In genomic region chr10:78774999-78775711, GRCh38 we compare ENCODE assay signal across 12 cellular contexts.
DNase-seq lines count a peak whose midpoint lies in the region; ATAC-seq and TF ChIP-seq lines count a peak whose summit lies in the region.
"Had no signal": no experiment of that assay in that cellular context is flagged by ENCODE, and none has a peak within 500 bp of the region (broad histone marks: within the 10 kb centered on the region; RNA-seq: fewer than 3 reads in every experiment).

No MANE protein-coding gene starts in this region.

- no peaks in the 10 kb centered on the region for H3K27me3 ChIP-seq in parathyroid adenoma (ENCODE audit: control insufficient read depth, insufficient read depth, low read length)

- no peaks in the 10 kb centered on the region for H3K4me1 Mint-ChIP-seq in effector memory CD8-positive, alpha-beta T cell (ENCODE audit: low read depth in 2 of 2)
- H3K4me1 Mint-ChIP-seq: stimulated activated effector memory CD8-positive, alpha-beta T cell treated with anti-CD3 and anti-CD28 coated beads, Interleukin-12 subunit alpha, Interleukin-12 subunit beta, amount 100 ng/mL, for 72 hours had no signal

- H3K36me3 ChIP-seq in parathyroid adenoma (ENCODE audit: control insufficient read depth, insufficient read depth, low read length) = no peaks in the 10 kb centered on the region

- peak overlapping the region; percentile 42 for H2AFZ ChIP-seq in parathyroid adenoma

- no peak for ATAC-seq in effector memory CD8-positive, alpha-beta T cell (replicated peaks)
- ATAC-seq in SK-N-SH treated with all-trans-retinoic acid at 6 μM for 48 hours (no peak), GM18870 (IDR thresholded peaks at IDR 0.05; ENCODE audit: unreplicated experiment) (no peak)
- ATAC-seq: esophagus mucosa; stimulated activated effector memory CD8-positive, alpha-beta T cell treated with anti-CD3 and anti-CD28 coated beads, Interleukin-12 subunit alpha, Interleukin-12 subunit beta, amount 100 ng/mL, for 72 hours had no signal

- DNase-seq in DMS153 (lab: John Stamatoyannopoulos, UW) (peak; percentile 87), NCI-H345 treated with DMSO at 0.1 percent for 48 hours (lab: John Stamatoyannopoulos, UW; ENCODE audit: unreplicated experiment) (peak; percentile 86), fibroblast of peridontal ligament (ENCODE audit: extremely low read depth) (peak; percentile 65), RKO (ENCODE audit: low spot score) (no peak)
- no peak for DNase-seq in effector memory CD8-positive, alpha-beta T cell
- DNase-seq: occipital lobe had no signal

- H3K79me2 ChIP-seq in parathyroid adenoma = no peaks in the 10 kb centered on the region

- H3K4me3 ChIP-seq in parathyroid adenoma (ENCODE audit: low read depth, low read length) = no peak overlapping the region

- H3K27me3 Mint-ChIP-seq in effector memory CD8-positive, alpha-beta T cell = peaks cover 0 to 34% of the 10 kb centered on the region in 2 donors
- H3K27me3 Mint-ChIP-seq: CD4-positive, alpha-beta T cell had no signal

- H3K27ac Mint-ChIP-seq in effector memory CD8-positive, alpha-beta T cell = no peak overlapping the region
- H3K27ac Mint-ChIP-seq: CD4-positive, alpha-beta T cell; stimulated activated effector memory CD8-positive, alpha-beta T cell treated with anti-CD3 and anti-CD28 coated beads, Interleukin-12 subunit alpha, Interleukin-12 subunit beta, amount 100 ng/mL, for 72 hours had no signal

- no peak overlapping the region for H3K4me3 Mint-ChIP-seq in effector memory CD8-positive, alpha-beta T cell
- H3K4me3 Mint-ChIP-seq: CD4-positive, alpha-beta T cell; stimulated activated effector memory CD8-positive, alpha-beta T cell treated with anti-CD3 and anti-CD28 coated beads, Interleukin-12 subunit alpha, Interleukin-12 subunit beta, amount 100 ng/mL, for 72 hours had no signal

- H3K4me2 ChIP-seq in parathyroid adenoma (ENCODE audit: low read length) = no peak overlapping the region

- H3K9me3 Mint-ChIP-seq in effector memory CD8-positive, alpha-beta T cell = no peaks in the 10 kb centered on the region
- H3K9me3 Mint-ChIP-seq: CD4-positive, alpha-beta T cell; stimulated activated effector memory CD8-positive, alpha-beta T cell treated with anti-CD3 and anti-CD28 coated beads, Interleukin-12 subunit alpha, Interleukin-12 subunit beta, amount 100 ng/mL, for 72 hours had no signal

- no peak overlapping the region for H3K27ac ChIP-seq in parathyroid adenoma

- H3K36me3 Mint-ChIP-seq in effector memory CD8-positive, alpha-beta T cell (ENCODE audit: insufficient read depth) = no peaks in the 10 kb centered on the region
- H3K36me3 Mint-ChIP-seq: stimulated activated effector memory CD8-positive, alpha-beta T cell treated with anti-CD3 and anti-CD28 coated beads, Interleukin-12 subunit alpha, Interleukin-12 subunit beta, amount 100 ng/mL, for 72 hours had no signal

- no peak for TF ChIP-seq CTCF in parathyroid adenoma (IDR thresholded peaks at IDR 0.05)

- no peaks in the 10 kb centered on the region for H3K4me1 ChIP-seq in parathyroid adenoma

- no peaks in the 10 kb centered on the region for H3K9me3 ChIP-seq in parathyroid adenoma (ENCODE audit: control insufficient read depth, low read length)

- no peak overlapping the region for H3K9ac ChIP-seq in parathyroid adenoma

TF ChIP-seq in SK-N-SH treated with all-trans-retinoic acid at 6 μM for 48 hours, 23 proteins besides CTCF, POLR2A, EP300 and RAD21 (continues in another document):
- TF ChIP-seq CSDC2 (CRISPR knock-in tag; IDR thresholded peaks at IDR 0.05) (no peak), OSR1 (CRISPR knock-in tag; IDR thresholded peaks at IDR 0.05) (no peak), TSHZ2 (CRISPR knock-in tag; IDR thresholded peaks at IDR 0.05) (no peak), ZNF8 (CRISPR knock-in tag; IDR thresholded peaks at IDR 0.05) (no peak), RARB (CRISPR knock-in tag; IDR thresholded peaks at IDR 0.05) (no peak), CREB5 (CRISPR knock-in tag; IDR thresholded peaks at IDR 0.05; ENCODE audit: low read depth) (no peak), ZC3H10 (CRISPR knock-in tag; IDR thresholded peaks at IDR 0.05) (no peak), PATZ1 (CRISPR knock-in tag; IDR thresholded peaks at IDR 0.05; ENCODE audit: borderline replicate concordance) (no peak), BACH2 (CRISPR knock-in tag; IDR thresholded peaks at IDR 0.05; ENCODE audit: borderline replicate concordance) (no peak), TOX (CRISPR knock-in tag; IDR thresholded peaks at IDR 0.05; ENCODE audit: borderline replicate concordance) (no peak), ISL1 (CRISPR knock-in tag; IDR thresholded peaks at IDR 0.05) (no peak), ZNF70 (CRISPR knock-in tag; IDR thresholded peaks at IDR 0.05) (no peak), SNAI2 (CRISPR knock-in tag; IDR thresholded peaks at IDR 0.05) (no peak), CSRNP3 (CRISPR knock-in tag; IDR thresholded peaks at IDR 0.05) (no peak), GLIS3 (CRISPR knock-in tag; IDR thresholded peaks at IDR 0.05) (no peak), ZNF565 (CRISPR knock-in tag; conservative IDR thresholded peaks at IDR 0.05; ENCODE audit: low read depth) (no peak)

Comparison
In these comparisons a context has a peak if more than half of its experiments do, and no peak if none do; other contexts are left out.
1. DNase-seq: peak in DMS153 (single experiment), NCI-H345 treated with DMSO at 0.1 percent for 48 hours (single experiment) and fibroblast of peridontal ligament (single experiment); none in RKO (single experiment) and effector memory CD8-positive, alpha-beta T cell (0 of 3).